Comparison of ENCODE assay signal across 19 cellular contexts in genomic region chr17:36855459-36855858, GRCh38.
"Had no signal": no experiment of that assay in that cellular context is flagged by ENCODE, and none has a peak within 500 bp of the region (broad histone marks: within the 10 kb centered on the region; RNA-seq: fewer than 3 reads in every experiment).

No MANE protein-coding gene starts in this region.

- H3K36me3 ChIP-seq: esophagus squamous epithelium, heart right ventricle, left ventricle myocardium inferior, ovary, uterus had no signal

- H3K4me1 ChIP-seq: heart right ventricle, left ventricle myocardium inferior, uterus had no signal

- DNase-seq: activated CD4-positive, alpha-beta T cell treated with anti-CD3 and anti-CD28 coated beads for 4 hours; activated CD4-positive, alpha-beta T cell treated with anti-CD3 and anti-CD28 coated beads, Interleukin-2, amount 50 U/mL, for 48 hours; activated CD8-positive, alpha-beta memory T cell treated with anti-CD3 and anti-CD28 coated beads for 24 hours; activated effector memory CD4-positive, alpha-beta T cell treated with Interleukin-2 at 50 U/mL for 16 hours; activated naive CD4-positive, alpha-beta T cell treated with Interleukin-2 at 50 U/mL for 16 hours; anterior cingulate cortex; endodermal cell; esophagus squamous epithelium; foreskin melanocyte; heart right ventricle; left ventricle myocardium inferior; ovary; stimulated activated CD4-positive, alpha-beta T cell treated with anti-CD3 and anti-CD28 coated beads, Interleukin-12 subunit alpha, Interleukin-12 subunit beta, amount 100 ng/mL, for 4 hours; stimulated activated CD4-positive, alpha-beta T cell treated with anti-CD3 and anti-CD28 coated beads, Interleukin-4, amount 100 ng/mL, for 1 hour; substantia nigra; uterus had no signal

- H3K9me3 ChIP-seq: esophagus squamous epithelium, heart right ventricle, left ventricle myocardium inferior, ovary, uterus had no signal

- H3K27ac ChIP-seq: esophagus squamous epithelium, heart right ventricle, left ventricle myocardium inferior, ovary, skin epidermis, uterus had no signal

- H3K4me3 ChIP-seq: esophagus squamous epithelium, heart right ventricle, left ventricle myocardium inferior, lung, ovary, skin epidermis, uterus had no signal

- ATAC-seq: heart right ventricle, sciatic nerve had no signal

- H3K27me3 ChIP-seq: ovary, uterus had no signal
